8 cellular contexts compared by ENCODE assay signal in genomic region chr1:112715264-112716053, GRCh38. TPM values are rescaled to one million over a fixed set of nuclear protein-coding genes. Genes with fewer than 3 reads are reported as not detected.
DNase-seq lines count a peak whose midpoint lies in the region; ATAC-seq, FAIRE-seq and TF ChIP-seq lines count a peak whose summit lies in the region.

Gene PPM1J, minus strand, starts transcription at chr1:112715332. Its CDS starts 31 bp downstream, at chr1:112715301.

- peak within 1 kb of the TSS; percentile 46 for H3K9ac ChIP-seq in PC-3 (ENCODE audit: low read length)
- no peak within 1 kb of the TSS for H3K9ac ChIP-seq in muscle layer of colon (ENCODE audit: low read length)

- FAIRE-seq in HTR-8/SVneo (lab: Jason Lieb, UNC): no peak

- H3K27ac ChIP-seq in PC-3 (ENCODE audit: low read length): no peak within 1 kb of the TSS
- H3K27ac ChIP-seq in esophagus muscularis mucosa (replicated peaks in 1 of 4): peak within 1 kb of the TSS; percentile 65 to 81 (median 75)
- H3K27ac ChIP-seq in muscle layer of colon (ENCODE audit: low read depth, low read length): peak within 1 kb of the TSS; percentile 68

- peak within 1 kb of the TSS; percentile 70 for H3K4me3 ChIP-seq in PC-3 (ENCODE audit: low read length)
- peak within 1 kb of the TSS; percentile 68 to 81 (median 71) for H3K4me3 ChIP-seq in esophagus muscularis mucosa
- H3K4me3 ChIP-seq in muscle layer of colon (ENCODE audit: low read depth in 1 of 2, low read length in 2 of 2): peak within 1 kb of the TSS; percentile 79 to 83

- TF ChIP-seq CTCF in PC-3 (conservative IDR thresholded peaks at IDR 0.05; ENCODE audit: low read depth, low read length) (no peak), esophagus muscularis mucosa (IDR thresholded peaks at IDR 0.05) (peak in 1 of 3 experiments; percentile 6)

- no peaks in the 10 kb centered on the region for H3K79me2 ChIP-seq in PC-3 (ENCODE audit: low read length)

- POLR2A ChIA-PET in PC-3 (lab: Charles Lee; ENCODE audit: unreplicated experiment): interaction anchor here (0.6 kb wide), 2 partner anchors 43 to 96 kb away, joined by 3 to 7 read pairs; partner anchors contain the start of gene ST7L

- DNase-seq in DMS 273 (lab: John Stamatoyannopoulos, UW; ENCODE audit: unreplicated experiment) (peak; percentile 95), HTR-8/SVneo (ENCODE audit: insufficient read length, low spot score) (peak; percentile 69), PC-3 (peak; percentile 97), esophagus muscularis mucosa (ENCODE audit: extremely low spot score) (peak; percentile 99)
- DNase-seq in activated T-cell treated with anti-CD3 and anti-CD28 coated beads, Interleukin-2, amount 50 U/mL, for 1 hour: peak; percentile 98
- peak; percentile 94 to 95 for DNase-seq in stimulated activated CD8-positive, alpha-beta memory T cell treated with anti-CD3 and anti-CD28 coated beads, Interleukin-4, amount 100 ng/mL, for 4 hours (ENCODE audit: low read depth in 2 of 2, low spot score in 1 of 2)

- peak; percentile 72 for ATAC-seq in GM21447 (IDR thresholded peaks at IDR 0.05; ENCODE audit: unreplicated experiment)
- peak; percentile 78 for ATAC-seq in PC-3

- H3F3A ChIP-seq in PC-3 (ENCODE audit: low read length, unreplicated experiment): no peaks in the 10 kb centered on the region

- H3K9me3 ChIP-seq in PC-3 (ENCODE audit: low read length): no peaks in the 10 kb centered on the region
- no peaks in the 10 kb centered on the region for H3K9me3 ChIP-seq in esophagus muscularis mucosa
- no peaks in the 10 kb centered on the region for H3K9me3 ChIP-seq in muscle layer of colon (ENCODE audit: low read length)

- CTCF ChIA-PET in PC-3 (lab: Charles Lee): interaction anchor here (0.5 to 3.0 kb wide), 10 partner anchors 42 to 357 kb away, joined by 3 to 23 read pairs (median 4); partner anchors contain the start of gene LRIG2

- H3K36me3 ChIP-seq in PC-3 (ENCODE audit: low read depth, low read length) (no peaks in the 10 kb centered on the region), esophagus muscularis mucosa (no peaks in the 10 kb centered on the region), muscle layer of colon (ENCODE audit: insufficient read depth, low read length) (no peaks in the 10 kb centered on the region)

- H2AFZ ChIP-seq in PC-3 (ENCODE audit: low read length): peak within 1 kb of the TSS; percentile 88

- TF ChIP-seq EP300 in esophagus muscularis mucosa (IDR thresholded peaks at IDR 0.05): no peak

- H3K9me2 ChIP-seq in PC-3 (replicated peaks; ENCODE audit: low read length): no peaks in the 10 kb centered on the region

- H3K27me3 ChIP-seq in PC-3 (ENCODE audit: low read length) (no peaks in the 10 kb centered on the region), esophagus muscularis mucosa (peaks cover 0 to 15% (median 0%) of the 10 kb centered on the region in 4 donors), muscle layer of colon (ENCODE audit: control insufficient read depth in 1 of 2, insufficient read depth in 2 of 2, low read length in 2 of 2) (peaks cover 0 to 4% of the 10 kb centered on the region in 2 donors)

- no TSS peak for BruUV-seq in PC-3 (replicated peaks; lab: Mats Ljungman, UMichigan)

- H4K20me1 ChIP-seq in PC-3 (ENCODE audit: low read length): no peaks in the 10 kb centered on the region

- intact Hi-C loops in PC-3 (cut with micrococcal nuclease): loop anchor here (1.0 to 5.0 kb wide), 6 partner anchors 89 to 962 kb away; partner anchors contain the start of genes LRIG2 and SLC16A1
- intact Hi-C loops in esophagus muscularis mucosa (cut with DNase I): loop anchor here (2.0 to 10.0 kb wide), 4 partner anchors 89 to 357 kb away; partner anchors contain the start of genes LRIG2 and SLC16A1

- WGBS in esophagus muscularis mucosa: 2% methylated on average over 17 of the region's 51 CpGs

- H3K4me2 ChIP-seq in PC-3 (ENCODE audit: low read length): peak within 1 kb of the TSS; percentile 92

- H3K4me1 ChIP-seq in PC-3 (ENCODE audit: insufficient read depth, low read length): peaks cover 13% of the 10 kb centered on the region; the same call in 1 of the 2 replicates
- peaks cover 18 to 44% (median 33%) of the 10 kb centered on the region in 4 donors for H3K4me1 ChIP-seq in esophagus muscularis mucosa
- peaks cover 8% of the 10 kb centered on the region for H3K4me1 ChIP-seq in muscle layer of colon (ENCODE audit: insufficient read depth, low read length)

- TF ChIP-seq POLR2A in esophagus muscularis mucosa (IDR thresholded peaks at IDR 0.05; ENCODE audit: low read depth): no peak

RNA-seq across cellular contexts. Expression of gene PPM1J, which starts in this region (rescaled TPM):
- total RNA-seq in PC-3 (2014; rRNA removed) (0.80 and 1.4 TPM in 2 replicates), esophagus muscularis mucosa (1 to 10 TPM in 3 of 4 donors, under 1 TPM in 1; 0.42 to 3.6 (median 2.3) TPM)
